In the genomic region with DNA sequence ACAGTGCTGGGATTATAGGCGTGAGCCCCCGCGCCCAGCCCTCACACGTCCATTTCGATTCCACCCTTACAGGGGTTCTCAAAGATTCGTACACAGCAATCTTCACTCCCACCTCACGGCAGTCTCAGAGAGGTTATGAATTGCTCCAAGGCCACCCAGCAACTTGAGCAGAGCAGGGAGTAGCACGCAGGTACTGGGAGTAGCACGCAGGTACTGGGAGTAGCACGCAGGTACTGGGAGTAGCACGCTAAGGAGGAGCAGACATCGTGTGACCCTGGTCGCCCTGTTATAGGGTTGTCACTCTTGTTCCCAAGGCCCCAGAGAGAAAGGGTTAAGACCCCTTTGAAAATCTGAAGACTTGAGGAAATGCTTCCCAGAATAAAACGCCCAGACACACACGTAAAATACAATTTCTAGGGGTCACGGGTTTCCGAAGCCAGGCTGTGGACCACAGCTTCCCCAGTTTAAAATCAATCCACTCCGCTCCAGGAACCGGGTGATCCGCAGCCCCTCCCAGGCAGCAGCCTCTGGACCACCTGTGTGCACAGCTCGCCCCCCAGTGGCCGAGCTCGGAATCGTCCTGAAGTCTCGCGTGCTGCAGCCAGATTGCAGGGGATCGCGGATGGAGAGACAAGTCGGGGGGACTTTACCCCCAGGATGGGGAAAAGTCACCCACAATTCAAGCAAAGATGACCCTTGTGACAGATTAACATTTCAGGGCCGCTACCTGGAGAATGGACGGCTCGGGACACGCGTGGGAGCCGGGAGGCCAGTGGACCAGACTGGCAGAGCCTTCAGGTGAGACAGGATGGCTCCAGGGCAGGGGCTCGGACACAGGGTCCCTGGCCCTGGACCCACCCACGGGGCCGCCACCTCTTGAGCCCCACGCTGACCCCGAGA, we compare ENCODE assay signal across 8 cellular contexts.
DNase-seq lines count a peak whose midpoint lies in the region; ATAC-seq and TF ChIP-seq lines count a peak whose summit lies in the region.

No MANE protein-coding gene starts in this region.

- H3K9me3 Mint-ChIP-seq in HFFc6, result no peaks in the 10 kb centered on the region
- H3K9me3 Mint-ChIP-seq in activated CD8-positive, alpha-beta T cell treated with anti-CD3 and anti-CD28 coated beads, Interleukin-2, amount 10 ng/mL, durations not matched to agents 7 days and 5 days (ENCODE audit: insufficient read depth), result no peaks in the 10 kb centered on the region

- TF ChIP-seq CTCF in HFFc6 (IDR thresholded peaks at IDR 0.05), result peak; percentile 99

- H3K9ac ChIP-seq in BLaER1 treated with 17β-estradiol and CSF1 and Interleukin-3, amounts not matched to agents 10 nM and 100 nM, result peak overlapping the region in 1 of 11 experiments; percentile 27; a peak in 1 of 22 replicates
- H3K9ac ChIP-seq in mesendoderm (ENCODE audit: low read length), result no peak overlapping the region

- no peaks in the 10 kb centered on the region; a peak in 1 of 22 replicates for H3K36me3 ChIP-seq in BLaER1 treated with 17β-estradiol and CSF1 and Interleukin-3, amounts not matched to agents 10 nM and 100 nM
- no peaks in the 10 kb centered on the region for H3K36me3 ChIP-seq in mesendoderm (ENCODE audit: control insufficient read depth, insufficient read depth, low read length)

- H2BK120ac ChIP-seq in mesendoderm (ENCODE audit: low read depth, low read length), result no peak overlapping the region

- H3K79me2 ChIP-seq in mesendoderm (ENCODE audit: control insufficient read depth, insufficient read depth, low read length), result no peaks in the 10 kb centered on the region

- H3K4me3 Mint-ChIP-seq in HFFc6, result peak overlapping the region; percentile 22; the same call in 1 of the 2 replicates
- H3K4me3 Mint-ChIP-seq in activated CD8-positive, alpha-beta T cell treated with anti-CD3 and anti-CD28 coated beads, Interleukin-2, amount 10 ng/mL, durations not matched to agents 7 days and 5 days, result peak overlapping the region; percentile 2

- peak overlapping the region; percentile 35 to 92 (median 64); a peak in 21 of 22 replicates for H3K4me2 ChIP-seq in BLaER1 treated with 17β-estradiol and CSF1 and Interleukin-3, amounts not matched to agents 10 nM and 100 nM
- H3K4me2 ChIP-seq in mesendoderm (ENCODE audit: low read length), result no peak overlapping the region

- H3K4me1 Mint-ChIP-seq in HFFc6 (ENCODE audit: low read depth), result peaks cover 63% of the 10 kb centered on the region
- H3K4me1 Mint-ChIP-seq in activated CD8-positive, alpha-beta T cell treated with anti-CD3 and anti-CD28 coated beads, Interleukin-2, amount 10 ng/mL, durations not matched to agents 7 days and 5 days (ENCODE audit: low read depth), result peaks cover 40% of the 10 kb centered on the region

- H3K36me3 Mint-ChIP-seq in HFFc6 (ENCODE audit: low read depth), result no peaks in the 10 kb centered on the region
- no peaks in the 10 kb centered on the region for H3K36me3 Mint-ChIP-seq in activated CD8-positive, alpha-beta T cell treated with anti-CD3 and anti-CD28 coated beads, Interleukin-2, amount 10 ng/mL, durations not matched to agents 7 days and 5 days (ENCODE audit: low read depth)

- no peak overlapping the region for H3K18ac ChIP-seq in mesendoderm (ENCODE audit: low read length)

- no peaks in the 10 kb centered on the region for H3K9me3 ChIP-seq in BLaER1 treated with 17β-estradiol and CSF1 and Interleukin-3, amounts not matched to agents 10 nM and 100 nM (replicated peaks in 1 of 11)

- no peak overlapping the region for H2BK15ac ChIP-seq in mesendoderm (replicated peaks; ENCODE audit: low read depth)

- DNase-seq in HFFc6 (peak; percentile 36), NCI-H82 (lab: John Stamatoyannopoulos, UW) (peak; percentile 88), mesendoderm (peak; percentile 73)
- peak; percentile 87 for DNase-seq in activated CD8-positive, alpha-beta T cell treated with anti-CD3 and anti-CD28 coated beads, Interleukin-2, amount 10 ng/mL, durations not matched to agents 7 days and 5 days
- DNase-seq in effector CD8-positive, alpha-beta T cell (lab: John Stamatoyannopoulos, UW), result peak; percentile 72
- DNase-seq in stimulated activated CD8-positive, alpha-beta memory T cell treated with anti-CD3 and anti-CD28 coated beads, Interleukin-2, amount 100 ng/mL, for 1 hour (ENCODE audit: low read depth in 2 of 2), result peak; percentile 64 to 65

- H2BK5ac ChIP-seq in mesendoderm (ENCODE audit: low read length), result no peak overlapping the region

- no peaks in the 10 kb centered on the region; the same call in 1 of the 2 replicates for H3K27me3 Mint-ChIP-seq in HFFc6 (ENCODE audit: insufficient read depth)
- H3K27me3 Mint-ChIP-seq in activated CD8-positive, alpha-beta T cell treated with anti-CD3 and anti-CD28 coated beads, Interleukin-2, amount 10 ng/mL, durations not matched to agents 7 days and 5 days (ENCODE audit: low read depth), result peaks cover 18% of the 10 kb centered on the region

- H3K23ac ChIP-seq in mesendoderm (ENCODE audit: low read length), result no peak overlapping the region

- no peak overlapping the region for H3K4ac ChIP-seq in mesendoderm (ENCODE audit: low read depth, low read length)

- H3K4me3 ChIP-seq in BLaER1 treated with 17β-estradiol and CSF1 and Interleukin-3, amounts not matched to agents 10 nM and 100 nM, result no peak overlapping the region
- no peak overlapping the region for H3K4me3 ChIP-seq in mesendoderm (ENCODE audit: low read length)

- CTCF ChIA-PET in activated CD8-positive, alpha-beta T cell treated with anti-CD3 and anti-CD28 coated beads, Interleukin-2, amount 10 ng/mL, durations not matched to agents 7 days and 5 days (lab: Charles Lee), result interaction anchor here (0.6 to 3.0 kb wide), 18 partner anchors 9 to 787 kb away, joined by 3 to 12 read pairs (median 4); no protein-coding TSS in a partner anchor

- H4K5ac ChIP-seq in mesendoderm (ENCODE audit: low read length), result no peak overlapping the region

- no peaks in the 10 kb centered on the region for H3K79me1 ChIP-seq in mesendoderm (ENCODE audit: low read length)

- no peak overlapping the region; a peak in 1 of 22 replicates for H3K27ac ChIP-seq in BLaER1 treated with 17β-estradiol and CSF1 and Interleukin-3, amounts not matched to agents 10 nM and 100 nM
- no peak overlapping the region for H3K27ac ChIP-seq in mesendoderm (ENCODE audit: low read depth, low read length)

- no peak overlapping the region for H3K27ac Mint-ChIP-seq in HFFc6
- peak overlapping the region; percentile 11 for H3K27ac Mint-ChIP-seq in activated CD8-positive, alpha-beta T cell treated with anti-CD3 and anti-CD28 coated beads, Interleukin-2, amount 10 ng/mL, durations not matched to agents 7 days and 5 days

- no peaks in the 10 kb centered on the region; a peak in 1 of 22 replicates for H3K27me3 ChIP-seq in BLaER1 treated with 17β-estradiol and CSF1 and Interleukin-3, amounts not matched to agents 10 nM and 100 nM
- no peaks in the 10 kb centered on the region for H3K27me3 ChIP-seq in mesendoderm (ENCODE audit: insufficient read depth, low read length, poor library complexity)

- H2AK5ac ChIP-seq in mesendoderm (ENCODE audit: low read length), result no peak overlapping the region

- peaks cover 0 to 12% (median 0%) of the 10 kb centered on the region in 11 experiments; a peak in 1 of 22 replicates for H4K20me1 ChIP-seq in BLaER1 treated with 17β-estradiol and CSF1 and Interleukin-3, amounts not matched to agents 10 nM and 100 nM

- no peak overlapping the region for H4K8ac ChIP-seq in mesendoderm (ENCODE audit: low read depth, low read length)

- WGBS in mesendoderm (ENCODE audit: extremely low coverage, insufficient coverage, low lambda C conversion rate), result no CpG with 5 or more reads among the region's 40 CpGs

- ATAC-seq in activated CD8-positive, alpha-beta T cell treated with anti-CD3 and anti-CD28 coated beads, Interleukin-2, amount 10 ng/mL, durations not matched to agents 7 days and 5 days, result peak; percentile 47
- ATAC-seq in HG03175 (IDR thresholded peaks at IDR 0.05; ENCODE audit: unreplicated experiment), result no peak

- H3K4me1 ChIP-seq in BLaER1 treated with 17β-estradiol and CSF1 and Interleukin-3, amounts not matched to agents 10 nM and 100 nM, result peaks cover 61 to 96% (median 89%) of the 10 kb centered on the region in 10 experiments
- no peaks in the 10 kb centered on the region for H3K4me1 ChIP-seq in mesendoderm (ENCODE audit: control insufficient read depth, low read depth, low read length)

- H3K56ac ChIP-seq in mesendoderm (ENCODE audit: low read length), result peak overlapping the region; percentile 34

- POLR2A ChIA-PET in activated CD8-positive, alpha-beta T cell treated with anti-CD3 and anti-CD28 coated beads, Interleukin-2, amount 10 ng/mL, durations not matched to agents 7 days and 5 days (lab: Charles Lee), result no interaction called here

Comparison
In these comparisons a context has a peak if more than half of its experiments do, and no peak if none do; other contexts are left out.
1. DNase-seq: peak in every context shown above with its lines; median percentile 88 in NCI-H82; 87 in activated CD8-positive, alpha-beta T cell treated with anti-CD3 and anti-CD28 coated beads, Interleukin-2, amount 10 ng/mL, durations not matched to agents 7 days and 5 days; 73 in mesendoderm; 72 in effector CD8-positive, alpha-beta T cell; 64 in stimulated activated CD8-positive, alpha-beta memory T cell treated with anti-CD3 and anti-CD28 coated beads, Interleukin-2, amount 100 ng/mL, for 1 hour; 36 in HFFc6.